ENCODE assay signal across 11 cellular contexts in the genomic region with DNA sequence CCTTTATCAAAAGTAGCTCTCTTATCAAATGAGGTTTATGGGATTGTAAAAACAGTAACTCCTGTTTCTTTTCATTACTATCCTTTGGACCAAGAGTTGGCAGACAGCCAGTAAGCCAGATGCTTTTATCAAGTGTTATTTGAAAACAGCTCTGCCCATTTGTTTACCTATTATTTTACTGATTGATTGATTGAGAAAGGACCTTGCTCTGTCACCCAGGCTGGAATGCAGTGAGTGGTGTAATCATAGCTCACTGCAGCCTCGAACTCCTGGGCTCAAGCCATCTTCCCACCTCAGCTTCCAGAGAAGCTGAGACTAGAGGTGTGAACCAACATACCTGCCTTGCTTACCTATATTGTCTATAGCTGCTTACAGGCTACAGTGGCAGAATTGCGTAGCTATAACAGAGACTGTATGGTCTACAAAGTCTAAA. TPM values are rescaled to one million over a fixed set of nuclear protein-coding genes. Genes with fewer than 3 reads are reported as not detected.
DNase-seq lines count a peak whose midpoint lies in the region; ATAC-seq, FAIRE-seq and TF ChIP-seq lines count a peak whose summit lies in the region.
"Had no signal": no experiment of that assay in that cellular context is flagged by ENCODE, and none has a peak within 500 bp of the region (broad histone marks: within the 10 kb centered on the region; RNA-seq: fewer than 3 reads in every experiment).

No MANE protein-coding gene starts in this region.

- H3K9ac ChIP-seq in DND-41 (ENCODE audit: low read depth, low read length) (no peak overlapping the region), K562 (ENCODE audit: insufficient read depth in 1 of 2, low read depth in 2 of 2, low read length in 2 of 2) (no peak overlapping the region), MM.1S (ENCODE audit: low read length) (no peak overlapping the region)

- TF ChIP-seq CTCF in DND-41 (IDR thresholded peaks at IDR 0.05; ENCODE audit: borderline replicate concordance, extremely low read depth, low read length, poor library complexity, severe bottlenecking) (no peak), K562 (IDR thresholded peaks at IDR 0.05 in 2 of 3, conservative IDR thresholded peaks at IDR 0.05 in 1 of 3; ENCODE audit: insufficient read depth in 2 of 3, low read depth in 1 of 3, low read length in 3 of 3) (no peak), right lobe of liver (IDR thresholded peaks at IDR 0.05) (no peak), MM.1S (IDR thresholded peaks at IDR 0.05; ENCODE audit: low read length) (no peak)

- no peak overlapping the region for H3K27ac ChIP-seq in DND-41 (ENCODE audit: low read length)
- no peak overlapping the region for H3K27ac ChIP-seq in K562 (ENCODE audit: extremely low read depth, low read depth, low read length)
- peak overlapping the region; percentile 24 to 93 (median 92) for H3K27ac ChIP-seq in right lobe of liver
- no peak overlapping the region for H3K27ac ChIP-seq in MM.1S (ENCODE audit: low read length)

- peaks cover 16% of the 10 kb centered on the region for H3F3A ChIP-seq in MM.1S (ENCODE audit: insufficient read depth, low read length)

- H3K4me2 ChIP-seq in DND-41 (ENCODE audit: insufficient read depth, low read length), result 0 out of 2 replicates have a peak overlapping the region, but pooled peaks have one; percentile 15
- H3K4me2 ChIP-seq in K562 (ENCODE audit: insufficient read depth, low read length), result no peak overlapping the region
- H3K4me2 ChIP-seq in MM.1S (ENCODE audit: low read depth, low read length), result no peak overlapping the region

- no peak for TF ChIP-seq RAD21 in K562 (CRISPR knock-in tag; conservative IDR thresholded peaks at IDR 0.05 in 1 of 2, IDR thresholded peaks at IDR 0.05 in 1 of 2)

- TF ChIP-seq POLR2A in K562 (conservative IDR thresholded peaks at IDR 0.05), result no peak
- no peak for TF ChIP-seq POLR2A in right lobe of liver (IDR thresholded peaks at IDR 0.05)

- H2AFZ ChIP-seq in DND-41 (ENCODE audit: low read depth, low read length) (no peak overlapping the region), K562 (ENCODE audit: low read depth, low read length) (no peak overlapping the region), MM.1S (ENCODE audit: low read length) (no peak overlapping the region)

- WGBS in K562 (ENCODE audit: insufficient coverage, low coverage, missing lambda C conversion rate), result 66% methylated on average over 2 of the region's 2 CpGs
- 18% methylated on average over 2 of the region's 2 CpGs for WGBS in right lobe of liver (ENCODE audit: insufficient coverage, low coverage, low lambda C conversion rate, missing lambda C conversion rate)

- POLR2A ChIA-PET in K562 (lab: Yijun Ruan, JAX), result interaction anchor here (1.0 to 4.4 kb wide), 5 partner anchors 8 to 84 kb away, joined by 3 to 27 read pairs (median 8); no protein-coding TSS in a partner anchor

- peaks cover 39% of the 10 kb centered on the region for H3K4me1 ChIP-seq in DND-41 (ENCODE audit: insufficient read depth, low read length)
- H3K4me1 ChIP-seq in K562 (replicated peaks in 1 of 2; ENCODE audit: control insufficient read depth in 2 of 2, insufficient read depth in 2 of 2, low read length in 2 of 2), result peaks cover 14% of the 10 kb centered on the region in 2 experiments
- H3K4me1 ChIP-seq in right lobe of liver, result peaks cover 0 to 29% (median 3%) of the 10 kb centered on the region in 4 donors
- H3K4me1 ChIP-seq in MM.1S (ENCODE audit: low read length), result peaks cover 14% of the 10 kb centered on the region

- H3K79me2 ChIP-seq in DND-41 (ENCODE audit: insufficient read depth, low read length) (peaks cover 44% of the 10 kb centered on the region), K562 (ENCODE audit: control insufficient read depth, insufficient read depth, low read length) (peaks cover 38% of the 10 kb centered on the region), MM.1S (ENCODE audit: low read length) (peaks cover 34% of the 10 kb centered on the region)

- H3K9me3 ChIP-seq in DND-41 (ENCODE audit: insufficient read depth, low read length, severe bottlenecking) (no peaks in the 10 kb centered on the region), K562 (replicated peaks; ENCODE audit: control insufficient read depth, insufficient read depth, low read depth, low read length) (no peaks in the 10 kb centered on the region), right lobe of liver (no peaks in the 10 kb centered on the region), MM.1S (replicated peaks; ENCODE audit: insufficient read depth, low read length) (no peaks in the 10 kb centered on the region)

- no peaks in the 10 kb centered on the region for H3K9me1 ChIP-seq in K562 (ENCODE audit: control insufficient read depth, insufficient read depth, low read length)

- no peaks in the 10 kb centered on the region for H3K9me2 ChIP-seq in MM.1S (replicated peaks; ENCODE audit: insufficient read depth, low read length)

- intact Hi-C loops in K562 (cut with micrococcal nuclease) (no loop called here), right lobe of liver (cut with DNase I) (no loop called here)

- no peak for TF ChIP-seq EP300 in K562 (IDR thresholded peaks at IDR 0.05; ENCODE audit: low read length)

- no peak for FAIRE-seq in K562 (lab: Jason Lieb, UNC)

- no peaks in the 10 kb centered on the region for H3K27me3 ChIP-seq in DND-41 (ENCODE audit: insufficient read depth, low read length, poor library complexity)
- H3K27me3 ChIP-seq in K562 (ENCODE audit: control insufficient read depth in 2 of 2, insufficient read depth in 2 of 2, low read length in 2 of 2), result no peaks in the 10 kb centered on the region
- no peaks in the 10 kb centered on the region for H3K27me3 ChIP-seq in right lobe of liver
- H3K27me3 ChIP-seq in MM.1S (replicated peaks; ENCODE audit: insufficient read depth, low read length), result no peaks in the 10 kb centered on the region

- no TSS peak for BruUV-seq in K562 (replicated peaks; lab: Mats Ljungman, UMichigan)

- CTCF ChIA-PET in K562 (lab: Yijun Ruan, JAX; ENCODE audit: low intra/inter-chr PET ratio), result no interaction called here

- ATAC-seq in DND-41 (ENCODE audit: insufficient read depth, low read depth) (no peak), K562 (no peak), right lobe of liver (peak; percentile 10 to 48 (median 16)), GM21825 (IDR thresholded peaks at IDR 0.05; ENCODE audit: unreplicated experiment) (no peak), GM19035 (IDR thresholded peaks at IDR 0.05; ENCODE audit: unreplicated experiment) (no peak)
- ATAC-seq: stimulated activated naive B cell treated with anti-CD40 and anti-IgM and Interleukin-4, amounts not matched to agents 10 μg/mL and 1 μg/mL and 100 μg/mL, for 72 hours had no signal

- in situ Hi-C loops in K562 (cut with MboI), result no loop called here

- H3K4me3 ChIP-seq in DND-41 (ENCODE audit: low read depth in 1 of 2, low read length in 2 of 2) (no peak overlapping the region), K562 (no peak overlapping the region), right lobe of liver (peak overlapping the region in 2 of 3 donors; percentile 86 to 91), MM.1S (ENCODE audit: low read length) (no peak overlapping the region)

- no peak for DNase-seq in DND-41
- peak in 2 of 3 experiments; percentile 36 to 87 for DNase-seq in NCI-H1417 (lab: John Stamatoyannopoulos, UW)
- DNase-seq in K562 (ENCODE audit: extremely low read depth in 1 of 4, low spot score in 3 of 4), result peak in 1 of 4 experiments; percentile 37
- peak; percentile 56 to 85 (median 68) for DNase-seq in right lobe of liver
- DNase-seq in T-helper 2 cell, result no peak
- no peak for DNase-seq in MM.1S
- DNase-seq: effector CD8-positive, alpha-beta T cell; MV-4-11; stimulated activated naive B cell treated with anti-CD40 and anti-IgM and Interleukin-4, amounts not matched to agents 10 μg/mL and 1 μg/mL and 100 μg/mL, for 72 hours had no signal

- H4K20me1 ChIP-seq in DND-41 (ENCODE audit: insufficient read depth, low read length) (no peaks in the 10 kb centered on the region), K562 (replicated peaks; ENCODE audit: control insufficient read depth, insufficient read depth, low read length) (no peaks in the 10 kb centered on the region), MM.1S (ENCODE audit: insufficient read depth, low read length) (no peaks in the 10 kb centered on the region)

- H3K36me3 ChIP-seq in DND-41 (ENCODE audit: insufficient read depth, low read length), result peaks cover 21% of the 10 kb centered on the region
- peaks cover 17% of the 10 kb centered on the region for H3K36me3 ChIP-seq in K562 (ENCODE audit: control insufficient read depth, insufficient read depth, low read length)
- peaks cover 0 to 27% (median 12%) of the 10 kb centered on the region in 4 donors for H3K36me3 ChIP-seq in right lobe of liver
- H3K36me3 ChIP-seq in MM.1S (replicated peaks; ENCODE audit: insufficient read depth, low read length), result no peaks in the 10 kb centered on the region

RNA-seq across cellular contexts. Expression of a gene that starts 3.6 kb away (rescaled TPM):
- 14.2 and 26.6 TPM in 2 replicates for total RNA-seq in K562 (2011; cell fraction: chromatin; rRNA removed; ENCODE audit: low replicate concordance)
- 10.5 and 12.4 TPM in 2 replicates for total RNA-seq in K562 (2011; cell fraction: nucleolus; rRNA removed)
- total RNA-seq in K562 (2011; cell fraction: nucleoplasm; rRNA removed), result 20.8 and 36.7 TPM in 2 replicates
- total RNA-seq in K562 (2014; rRNA removed), result 5.5 and 7.7 TPM in 2 replicates
- total RNA-seq in K562 (2014; rRNA removed; fragmentation: Illumina TruSeq; extraction: Trizol), result 9.6 and 10.0 TPM in 2 replicates
- total RNA-seq in K562 (2015; rRNA removed; fragmentation: Illumina TruSeq; extraction: Trizol), result 6.5 and 7.9 TPM in 2 replicates
- total RNA-seq in K562 (2021), result 8.6 and 8.9 TPM in 2 replicates
- polyA plus RNA-seq in K562 (2011; rRNA removed), result 20.6 and 20.8 TPM in 2 replicates
- 5.2 and 9.3 TPM in 2 replicates for polyA plus RNA-seq in K562 (2011; cell fraction: cytosol; rRNA removed)
- polyA plus RNA-seq in K562 (2011; cell fraction: nucleus; rRNA removed), result 37.0 and 57.7 TPM in 2 replicates
- polyA plus RNA-seq in K562 (2012), result 5.3 and 18.1 TPM in 2 replicates
- 10.5 and 11.4 TPM in 2 replicates for polyA plus RNA-seq in K562 (2014; fragmentation: Illumina TruSeq; extraction: Trizol)
- polyA plus RNA-seq in K562 (2014; fragmentation: Nextera tagmentation; extraction: Ambion mirVana), result 1 to 10 TPM; 2.3 to 4.0 TPM
- polyA plus RNA-seq in K562 (2014; rRNA removed), result 7.8 and 7.9 TPM in 2 replicates
- 10.4 and 11.6 TPM in 2 replicates for polyA minus RNA-seq in K562 (2011; rRNA and poly(A)+ RNA removed)
- polyA minus RNA-seq in K562 (2011; cell fraction: cytosol; rRNA and poly(A)+ RNA removed), result 3.3 and 4.2 TPM in 2 replicates
- polyA minus RNA-seq in K562 (2011; cell fraction: nucleus; rRNA and poly(A)+ RNA removed), result 12.8 and 18.7 TPM in 2 replicates
- 10 to 100 TPM; 10.8 to 54.0 (median 25.9) TPM for total RNA-seq in right lobe of liver

RNA-seq across cellular contexts. Expression of a gene that starts 56.5 kb away (rescaled TPM):
- total RNA-seq in K562 (2011; cell fraction: chromatin; rRNA removed; ENCODE audit: low replicate concordance), result not detected in 2 replicates
- total RNA-seq in K562 (2011; cell fraction: nucleolus; rRNA removed), result 0.17 TPM in 1 of 2 replicates, not detected in the other
- 0.22 TPM in 1 of 2 replicates, not detected in the other for total RNA-seq in K562 (2011; cell fraction: nucleoplasm; rRNA removed)
- total RNA-seq in K562 (2014; rRNA removed) (0.08 TPM in 1 of 2 replicates, not detected in the other), K562 (2014; rRNA removed; fragmentation: Illumina TruSeq; extraction: Trizol) (0.22 and 0.51 TPM in 2 replicates), K562 (2015; rRNA removed; fragmentation: Illumina TruSeq; extraction: Trizol) (0.60 and 0.69 TPM in 2 replicates), K562 (2021) (0.22 and 0.25 TPM in 2 replicates), right lobe of liver (100 to 1,000 TPM in 3 of 6 experiments, 10 to 100 TPM in 3; 55.0 to 482 (median 99.6) TPM)
- polyA plus RNA-seq in K562 (2011; rRNA removed) (0.11 and 0.13 TPM in 2 replicates), K562 (2014; fragmentation: Illumina TruSeq; extraction: Trizol) (0.29 and 0.40 TPM in 2 replicates), K562 (2014; fragmentation: Nextera tagmentation; extraction: Ambion mirVana) (under 1 TPM; 0.11 to 0.15 TPM), K562 (2014; rRNA removed) (0.04 and 0.16 TPM in 2 replicates)
- not detected in 2 replicates for polyA plus RNA-seq in K562 (2011; cell fraction: cytosol; rRNA removed)
- polyA plus RNA-seq in K562 (2011; cell fraction: nucleus; rRNA removed), result 0.13 and 0.29 TPM in 2 replicates
- 0.52 and 0.57 TPM in 2 replicates for polyA plus RNA-seq in K562 (2012)
- polyA minus RNA-seq in K562 (2011; rRNA and poly(A)+ RNA removed), result 0.09 TPM in 1 of 2 replicates, not detected in the other
- not detected in 2 replicates for polyA minus RNA-seq in K562 (2011; cell fraction: cytosol; rRNA and poly(A)+ RNA removed)
- polyA minus RNA-seq in K562 (2011; cell fraction: nucleus; rRNA and poly(A)+ RNA removed), result 0.11 and 0.27 TPM in 2 replicates

Comparison
In these comparisons a context has a peak if more than half of its experiments do, and no peak if none do; other contexts are left out.
1. ATAC-seq: peak in right lobe of liver (4 of 4); none in DND-41 (single experiment), K562 (single experiment), GM21825 (single experiment) and GM19035 (single experiment).
2. DNase-seq: peak in NCI-H1417 (2 of 3) and right lobe of liver (3 of 3); none in DND-41 (single experiment), T-helper 2 cell (0 of 5) and MM.1S (single experiment).
3. H3K27ac ChIP-seq: peak in right lobe of liver (3 of 3); none in DND-41 (single experiment), K562 (single experiment) and MM.1S (single experiment).
4. H3K4me3 ChIP-seq: peak in right lobe of liver (2 of 3); none in DND-41 (0 of 2), K562 (single experiment) and MM.1S (single experiment).
5. RNA of a gene that starts 56.5 kb away (total RNA-seq): 55.0 to 482 TPM in right lobe of liver; 0.08 to 0.69 TPM in K562; every median in the first group is over 10 times any median in the second.